ENCODE assay signal across 9 cellular contexts in genomic region chr1:212721388-212722247, GRCh38. TPM values are rescaled to one million over a fixed set of nuclear protein-coding genes. Genes with fewer than 3 reads are reported as not detected.
DNase-seq lines count a peak whose midpoint lies in the region; ATAC-seq and TF ChIP-seq lines count a peak whose summit lies in the region.
"Had no signal": no experiment of that assay in that cellular context is flagged by ENCODE, and none has a peak within 500 bp of the region (broad histone marks: within the 10 kb centered on the region; RNA-seq: fewer than 3 reads in every experiment).

No MANE protein-coding gene starts in this region.

- WGBS in testis, 2 donors: 84 to 89% methylated on average over 9 of the region's 9 CpGs

- no peak overlapping the region for H3K9ac ChIP-seq in BLaER1 treated with 17β-estradiol and CSF1 and Interleukin-3, amounts not matched to agents 10 nM and 100 nM

- peaks cover 34% of the 10 kb centered on the region for H3K4me1 Mint-ChIP-seq in activated CD4-positive, alpha-beta T cell treated with anti-CD3 and anti-CD28 coated beads, Interleukin-2, amount 10 ng/mL, durations not matched to agents 24 days and 14 days

- peaks cover 0 to 8% (median 4%) of the 10 kb centered on the region in 11 experiments; a peak in 10 of 22 replicates for H3K36me3 ChIP-seq in BLaER1 treated with 17β-estradiol and CSF1 and Interleukin-3, amounts not matched to agents 10 nM and 100 nM
- no peaks in the 10 kb centered on the region for H3K36me3 ChIP-seq in kidney epithelial cell (ENCODE audit: control insufficient read depth, insufficient read depth, low read length)
- H3K36me3 ChIP-seq in testis (ENCODE audit: low read depth, missing control alignments): no peaks in the 10 kb centered on the region

- peaks cover 20 to 39% (median 34%) of the 10 kb centered on the region in 11 experiments; a peak in 21 of 22 replicates for H3K9me3 ChIP-seq in BLaER1 treated with 17β-estradiol and CSF1 and Interleukin-3, amounts not matched to agents 10 nM and 100 nM (replicated peaks in 1 of 11)
- H3K9me3 ChIP-seq in testis: no peaks in the 10 kb centered on the region

- peak overlapping the region in 7 of 11 experiments; percentile 21 to 80 (median 55); a peak in 13 of 22 replicates for H3K4me2 ChIP-seq in BLaER1 treated with 17β-estradiol and CSF1 and Interleukin-3, amounts not matched to agents 10 nM and 100 nM

- peaks cover 0 to 29% (median 17%) of the 10 kb centered on the region in 10 experiments; a peak in 13 of 20 replicates for H3K4me1 ChIP-seq in BLaER1 treated with 17β-estradiol and CSF1 and Interleukin-3, amounts not matched to agents 10 nM and 100 nM
- no peaks in the 10 kb centered on the region for H3K4me1 ChIP-seq in testis

- TF ChIP-seq CTCF in kidney epithelial cell (IDR thresholded peaks at IDR 0.05; ENCODE audit: insufficient read depth, low read length, poor library complexity, severe bottlenecking) (no peak), testis (IDR thresholded peaks at IDR 0.05) (no peak)

- DNase-seq in activated CD4-positive, alpha-beta T cell treated with anti-CD3 and anti-CD28 coated beads, Interleukin-2, amount 10 ng/mL, durations not matched to agents 24 days and 14 days: peak; percentile 83
- DNase-seq in kidney epithelial cell (ENCODE audit: low read depth) (peak; percentile 42), testis (no peak), NCI-H345 (lab: John Stamatoyannopoulos, UW) (no peak), NCI-H1105 treated with DMSO at 0.1 percent for 48 hours (lab: John Stamatoyannopoulos, UW) (no peak)
- DNase-seq: NCI-H526 had no signal

- no peak overlapping the region for H3K4me3 ChIP-seq in BLaER1 treated with 17β-estradiol and CSF1 and Interleukin-3, amounts not matched to agents 10 nM and 100 nM
- H3K4me3 ChIP-seq in kidney epithelial cell (ENCODE audit: low read depth, low read length): no peak overlapping the region
- no peak overlapping the region for H3K4me3 ChIP-seq in testis

- TF ChIP-seq POLR2A in testis (IDR thresholded peaks at IDR 0.05): no peak

- intact Hi-C loops in activated CD4-positive, alpha-beta T cell treated with anti-CD3 and anti-CD28 coated beads, Interleukin-2, amount 10 ng/mL, durations not matched to agents 24 days and 14 days (cut with micrococcal nuclease): loop anchor here (1.0 to 2.0 kb wide), 6 partner anchors 9 to 48 kb away; no protein-coding TSS in a partner anchor
- intact Hi-C loops in testis (cut with DNase I; ENCODE audit: low total_unique reads): no loop called here

- H3K27ac Mint-ChIP-seq in activated CD4-positive, alpha-beta T cell treated with anti-CD3 and anti-CD28 coated beads, Interleukin-2, amount 10 ng/mL, durations not matched to agents 24 days and 14 days: peak overlapping the region; percentile 78

- H3K36me3 Mint-ChIP-seq in activated CD4-positive, alpha-beta T cell treated with anti-CD3 and anti-CD28 coated beads, Interleukin-2, amount 10 ng/mL, durations not matched to agents 24 days and 14 days (ENCODE audit: low read depth): peaks cover 23% of the 10 kb centered on the region

- H3K9me3 Mint-ChIP-seq in activated CD4-positive, alpha-beta T cell treated with anti-CD3 and anti-CD28 coated beads, Interleukin-2, amount 10 ng/mL, durations not matched to agents 24 days and 14 days: peaks cover 17% of the 10 kb centered on the region

- peak overlapping the region; percentile 69 for H3K4me3 Mint-ChIP-seq in activated CD4-positive, alpha-beta T cell treated with anti-CD3 and anti-CD28 coated beads, Interleukin-2, amount 10 ng/mL, durations not matched to agents 24 days and 14 days

- H4K20me1 ChIP-seq in BLaER1 treated with 17β-estradiol and CSF1 and Interleukin-3, amounts not matched to agents 10 nM and 100 nM: no peaks in the 10 kb centered on the region

- H3K27me3 ChIP-seq in BLaER1 treated with 17β-estradiol and CSF1 and Interleukin-3, amounts not matched to agents 10 nM and 100 nM: no peaks in the 10 kb centered on the region
- H3K27me3 ChIP-seq in kidney epithelial cell (ENCODE audit: control insufficient read depth, insufficient read depth, low read length) (no peaks in the 10 kb centered on the region), testis (no peaks in the 10 kb centered on the region)

- ATAC-seq in HG02610 (IDR thresholded peaks at IDR 0.05; ENCODE audit: unreplicated experiment) (peak; percentile 67), GM21825 (IDR thresholded peaks at IDR 0.05; ENCODE audit: unreplicated experiment) (no peak)

- H3K27ac ChIP-seq in BLaER1 treated with 17β-estradiol and CSF1 and Interleukin-3, amounts not matched to agents 10 nM and 100 nM: peak overlapping the region in 2 of 11 experiments; percentile 14 to 46; a peak in 4 of 22 replicates
- H3K27ac ChIP-seq in testis: no peak overlapping the region

- H3K27me3 Mint-ChIP-seq in activated CD4-positive, alpha-beta T cell treated with anti-CD3 and anti-CD28 coated beads, Interleukin-2, amount 10 ng/mL, durations not matched to agents 24 days and 14 days: peaks cover 14% of the 10 kb centered on the region

RNA-seq across cellular contexts. Expression of gene BATF3, which starts 22.0 kb away (rescaled TPM):
- 100.0 and 100 TPM in 2 replicates for total RNA-seq in activated CD4-positive, alpha-beta T cell treated with anti-CD3 and anti-CD28 coated beads, Interleukin-2, amount 10 ng/mL, durations not matched to agents 24 days and 14 days
- 0.89 and 5.4 TPM in 2 replicates for total RNA-seq in kidney epithelial cell
- 1 to 10 TPM; 1.1 to 2.5 TPM for total RNA-seq in testis
- 4.2 TPM for polyA plus RNA-seq in testis (ENCODE audit: insufficient read depth, low read depth, low replicate concordance)

Comparison
In these comparisons a context has a peak if more than half of its experiments do, and no peak if none do; other contexts are left out.
1. DNase-seq: peak in activated CD4-positive, alpha-beta T cell treated with anti-CD3 and anti-CD28 coated beads, Interleukin-2, amount 10 ng/mL, durations not matched to agents 24 days and 14 days (single experiment) and kidney epithelial cell (single experiment); none in testis (single experiment), NCI-H345 (single experiment) and NCI-H1105 treated with DMSO at 0.1 percent for 48 hours (single experiment).
2. RNA of gene BATF3, which starts 22.0 kb away (total RNA-seq): 100.0 to 100 TPM in activated CD4-positive, alpha-beta T cell treated with anti-CD3 and anti-CD28 coated beads, Interleukin-2, amount 10 ng/mL, durations not matched to agents 24 days and 14 days; 0.89 to 5.4 TPM in kidney epithelial cell and 1.1 to 2.5 TPM in testis; every median in the first group is over 10 times any median in the second.